In the genomic region with DNA sequence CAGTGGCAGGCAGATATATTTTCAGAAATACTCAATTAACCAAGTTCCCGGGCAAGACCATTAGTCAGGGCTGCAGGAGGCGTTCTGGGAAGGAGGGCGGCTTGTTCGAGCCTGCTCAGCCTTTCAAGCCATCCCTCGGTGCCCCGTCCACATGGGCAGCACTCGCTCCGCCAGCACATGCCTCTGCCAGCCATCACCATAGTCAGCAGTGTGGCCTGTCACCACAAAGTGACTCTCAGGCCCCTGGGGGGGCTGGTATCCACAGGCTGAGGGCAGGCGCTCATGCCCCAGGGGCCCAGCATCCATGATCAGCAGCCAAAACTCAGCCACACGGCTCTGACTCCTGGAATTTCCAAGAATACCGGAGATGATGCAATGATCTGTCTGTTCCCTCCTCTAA, we compare ENCODE assay signal across 1 cellular context.
TF ChIP-seq lines count a peak whose summit lies in the region.

No MANE protein-coding gene starts in this region.

TF ChIP-seq in WTC11, 78 proteins besides CTCF, POLR2A, EP300 and RAD21 (continued from another document):
- TF ChIP-seq, protein P1, sequence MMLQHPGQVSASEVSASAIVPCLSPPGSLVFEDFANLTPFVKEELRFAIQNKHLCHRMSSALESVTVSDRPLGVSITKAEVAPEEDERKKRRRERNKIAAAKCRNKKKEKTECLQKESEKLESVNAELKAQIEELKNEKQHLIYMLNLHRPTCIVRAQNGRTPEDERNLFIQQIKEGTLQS (CRISPR knock-in tag; conservative IDR thresholded peaks at IDR 0.05): 0 out of 2 replicates have a peak, but pooled peaks have one; percentile 20
- TF ChIP-seq ZNF396 (CRISPR knock-in tag; IDR thresholded peaks at IDR 0.05; ENCODE audit: borderline replicate concordance) (no peak), GRHL2 (CRISPR knock-in tag; IDR thresholded peaks at IDR 0.05; ENCODE audit: insufficient replicate concordance, severe bottlenecking) (no peak), SMAD3 (CRISPR knock-in tag; IDR thresholded peaks at IDR 0.05; ENCODE audit: borderline replicate concordance) (no peak), ZNF232 (CRISPR knock-in tag; IDR thresholded peaks at IDR 0.05) (no peak)
TF ChIP-seq in WTC11: peak in this region for 1.
